ENCODE assay signal across 9 cellular contexts in the genomic region with DNA sequence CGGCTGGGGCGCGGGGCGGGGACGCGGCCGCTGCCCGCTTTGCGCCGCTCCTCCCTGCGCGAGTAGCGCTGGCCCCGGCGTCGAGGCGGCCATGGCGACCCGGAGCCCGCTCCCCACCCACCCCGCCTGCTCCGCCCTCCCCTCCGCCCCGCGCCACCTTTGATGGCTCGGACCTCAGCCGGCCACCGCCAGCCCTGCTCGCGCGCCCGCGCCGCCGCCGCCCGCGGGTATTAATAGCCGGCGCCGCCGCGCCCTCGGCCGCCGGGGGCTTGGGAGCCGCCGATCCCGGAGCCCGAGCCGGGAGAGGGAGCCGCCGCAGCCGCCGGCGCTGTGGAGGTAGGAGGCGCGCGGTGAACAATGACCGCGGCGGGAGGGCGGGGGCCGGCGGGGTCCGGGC. TPM values are rescaled to one million over a fixed set of nuclear protein-coding genes. Genes with fewer than 3 reads are reported as not detected.
A peak's percentile ranks its signal among the peaks of the same experiment; 100 is the strongest.
DNase-seq lines count a peak whose midpoint lies in the region; ATAC-seq, FAIRE-seq and TF ChIP-seq lines count a peak whose summit lies in the region.
"Had no signal": no experiment of that assay in that cellular context is flagged by ENCODE, and none has a peak within 500 bp of the region (broad histone marks: within the 10 kb centered on the region; RNA-seq: fewer than 3 reads in every experiment).

No MANE protein-coding gene starts in this region.

- H3K9me3 ChIP-seq in endothelial cell of umbilical vein (replicated peaks; ENCODE audit: control insufficient read depth, insufficient read depth, low read length) (no peaks in the 10 kb centered on the region), ovary (no peaks in the 10 kb centered on the region)

- peak overlapping the region; percentile 76 to 88 (median 81) for H3K4me3 ChIP-seq in endothelial cell of umbilical vein (replicated peaks in 1 of 3; ENCODE audit: insufficient read depth in 1 of 3, low read depth in 1 of 3, low read length in 3 of 3)
- H3K4me3 ChIP-seq in ovary = peak overlapping the region; percentile 38

- H3K9me1 ChIP-seq in endothelial cell of umbilical vein (replicated peaks; ENCODE audit: control insufficient read depth, extremely low read depth, insufficient read depth, low read length) = no peaks in the 10 kb centered on the region

- H3K4me2 ChIP-seq in endothelial cell of umbilical vein (ENCODE audit: insufficient read depth, low read length) = peak overlapping the region; percentile 75

- FAIRE-seq in endothelial cell of umbilical vein (lab: Jason Lieb, UNC) = no peak

- peak overlapping the region; percentile 15 for H2AFZ ChIP-seq in endothelial cell of umbilical vein (ENCODE audit: low read depth, low read length)

- POLR2A ChIA-PET in endothelial cell of umbilical vein (lab: Charles Lee) = no interaction called here

- TF ChIP-seq POLR2A in endothelial cell of umbilical vein (IDR thresholded peaks at IDR 0.05; ENCODE audit: low read depth, low read length) (no peak), ovary (IDR thresholded peaks at IDR 0.05) (no peak)

- H3K27ac ChIP-seq in endothelial cell of umbilical vein (ENCODE audit: insufficient read depth, low read depth, low read length) = no peak overlapping the region
- peak overlapping the region in 1 of 2 donors; percentile 2 for H3K27ac ChIP-seq in ovary

- H3K9ac ChIP-seq in endothelial cell of umbilical vein (replicated peaks; ENCODE audit: extremely low read depth, insufficient read depth, low read length) = peak overlapping the region; percentile 62

- intact Hi-C loops in endothelial cell of umbilical vein (cut with micrococcal nuclease) = loop anchor here (1.0 to 5.0 kb wide), 7 partner anchors 106 to 530 kb away; no protein-coding TSS in a partner anchor
- intact Hi-C loops in ovary (cut with DNase I) = loop anchor here in 3 of 4 donors (5.0 to 10.0 kb wide), 4 partner anchors 252 to 532 kb away; no protein-coding TSS in a partner anchor

- dilution Hi-C loops in endothelial cell of umbilical vein (cut with MboI; ENCODE audit: extremely low pct_ligation_motif_present, low sequenced_read_pairs) = no loop called here

- ATAC-seq in GM19351 (IDR thresholded peaks at IDR 0.05; ENCODE audit: unreplicated experiment) (peak; percentile 22), HG03064 (IDR thresholded peaks at IDR 0.05; ENCODE audit: low read depth, unreplicated experiment) (peak; percentile 24)

- CTCF ChIA-PET in endothelial cell of umbilical vein (lab: Charles Lee) = no interaction called here

- H3K27me3 ChIP-seq in endothelial cell of umbilical vein (ENCODE audit: control insufficient read depth in 2 of 2, insufficient read depth in 2 of 2, low read length in 2 of 2) = peaks cover 5 to 9% of the 10 kb centered on the region in 2 experiments
- H3K27me3 ChIP-seq in ovary = no peaks in the 10 kb centered on the region

- no peak for DNase-seq in endothelial cell of umbilical vein (ENCODE audit: low read depth, low spot score)
- DNase-seq in ovary = no peak
- DNase-seq in KG1 (lab: John Stamatoyannopoulos, UW) = no peak
- no peak for DNase-seq in cerebellar nuclear complex (lab: John Stamatoyannopoulos, UW)
- DNase-seq in NCI-H1105 (lab: John Stamatoyannopoulos, UW) = no peak
- no peak for DNase-seq in NCI-H748 treated with DMSO at 0.1 percent for 48 hours (lab: John Stamatoyannopoulos, UW)

- BruUV-seq in endothelial cell of umbilical vein (replicated peaks; lab: Mats Ljungman, UMichigan) = no TSS peak

- H4K20me1 ChIP-seq in endothelial cell of umbilical vein (replicated peaks; ENCODE audit: control insufficient read depth, extremely low read depth, insufficient read depth, low read length) = no peaks in the 10 kb centered on the region

- TF ChIP-seq CTCF in endothelial cell of umbilical vein (IDR thresholded peaks at IDR 0.05; ENCODE audit: extremely low read depth in 1 of 2, insufficient read depth in 1 of 2, low read depth in 1 of 2, low read length in 2 of 2) = no peak
- TF ChIP-seq CTCF in ovary (IDR thresholded peaks at IDR 0.05) = no peak

- H3K36me3 ChIP-seq in endothelial cell of umbilical vein (ENCODE audit: control insufficient read depth in 2 of 2, extremely low read depth in 1 of 2, insufficient read depth in 2 of 2, low read length in 2 of 2) = no peaks in the 10 kb centered on the region
- no peaks in the 10 kb centered on the region for H3K36me3 ChIP-seq in ovary

- WGBS in ovary, 3 donors = 0 to 1% (median 1%) methylated on average over 6 to 61 of the region's 66 CpGs

- TF ChIP-seq EP300 in ovary (IDR thresholded peaks at IDR 0.05) = no peak

- H3K4me1 ChIP-seq in endothelial cell of umbilical vein (ENCODE audit: control insufficient read depth, extremely low read depth, insufficient read depth, low read length) (peaks cover 12% of the 10 kb centered on the region), ovary (ENCODE audit: insufficient read depth) (peaks cover 1% of the 10 kb centered on the region)

- H3K79me2 ChIP-seq in endothelial cell of umbilical vein (ENCODE audit: control insufficient read depth, insufficient read depth, low read length) = peaks cover 29% of the 10 kb centered on the region

TF ChIP-seq in endothelial cell of umbilical vein, 7 proteins besides CTCF, POLR2A, EP300 and RAD21:
- TF ChIP-seq EZH2 (IDR thresholded peaks at IDR 0.05; ENCODE audit: borderline replicate concordance, low read depth, low read length, severe bottlenecking) = no peak
- no peak for TF ChIP-seq GATA2 (IDR thresholded peaks at IDR 0.05; ENCODE audit: insufficient read depth, insufficient read length, low read depth, low read length)
- TF ChIP-seq FOS (IDR thresholded peaks at IDR 0.05; ENCODE audit: borderline replicate concordance, insufficient read depth, low read length) = no peak
- TF ChIP-seq JUN (IDR thresholded peaks at IDR 0.05; ENCODE audit: borderline replicate concordance, insufficient read depth, insufficient read length, low read depth) = no peak
- TF ChIP-seq POLR2AphosphoS5 (IDR thresholded peaks at IDR 0.05; ENCODE audit: insufficient read depth, low read depth, low read length) = no peak
- no peak for TF ChIP-seq MYC (IDR thresholded peaks at IDR 0.05; ENCODE audit: low read depth, low read length)
- TF ChIP-seq, protein P1, sequence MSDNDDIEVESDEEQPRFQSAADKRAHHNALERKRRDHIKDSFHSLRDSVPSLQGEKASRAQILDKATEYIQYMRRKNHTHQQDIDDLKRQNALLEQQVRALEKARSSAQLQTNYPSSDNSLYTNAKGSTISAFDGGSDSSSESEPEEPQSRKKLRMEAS (IDR thresholded peaks at IDR 0.05; ENCODE audit: insufficient read depth, insufficient read length) = no peak
TF ChIP-seq in endothelial cell of umbilical vein: peak in this region for 0.

RNA-seq across cellular contexts. Expression of a gene that starts 0.3 kb away (rescaled TPM):
- total RNA-seq in endothelial cell of umbilical vein (73.5 and 77.7 TPM in 2 replicates), ovary (10 to 100 TPM; 21.9 to 90.1 (median 35.6) TPM)
- polyA plus RNA-seq in endothelial cell of umbilical vein (15.2 and 19.0 TPM in 2 replicates), ovary (10 to 100 TPM; 10.2 to 69.5 TPM)
- 23.4 and 24.3 TPM in 2 replicates for polyA plus RNA-seq in endothelial cell of umbilical vein (2011; cell fraction: cytosol; rRNA removed)
- 70.9 and 74.8 TPM in 2 replicates for polyA plus RNA-seq in endothelial cell of umbilical vein (2011; cell fraction: nucleus; rRNA removed)
- polyA plus RNA-seq in endothelial cell of umbilical vein (2012) = 49.7 and 52.9 TPM in 2 replicates
- 54.3 and 62.3 TPM in 2 replicates for polyA minus RNA-seq in endothelial cell of umbilical vein
- not detected for polyA minus RNA-seq in endothelial cell of umbilical vein (2011; cell fraction: cytosol; rRNA and poly(A)+ RNA removed)
- 103 and 148 TPM in 2 replicates for polyA minus RNA-seq in endothelial cell of umbilical vein (2011; cell fraction: nucleus; rRNA and poly(A)+ RNA removed)

RNA-seq across cellular contexts. Expression of a gene that starts 33.9 kb away (rescaled TPM):
- not detected in 2 replicates for total RNA-seq in endothelial cell of umbilical vein
- not detected in 2 replicates for polyA plus RNA-seq in endothelial cell of umbilical vein
- polyA plus RNA-seq in endothelial cell of umbilical vein (2011; cell fraction: cytosol; rRNA removed) = not detected in 2 replicates
- not detected in 2 replicates for polyA plus RNA-seq in endothelial cell of umbilical vein (2011; cell fraction: nucleus; rRNA removed)
- polyA plus RNA-seq in endothelial cell of umbilical vein (2012) = not detected in 2 replicates
- not detected in 2 replicates for polyA minus RNA-seq in endothelial cell of umbilical vein
- polyA minus RNA-seq in endothelial cell of umbilical vein (2011; cell fraction: cytosol; rRNA and poly(A)+ RNA removed) = not detected
- polyA minus RNA-seq in endothelial cell of umbilical vein (2011; cell fraction: nucleus; rRNA and poly(A)+ RNA removed) = not detected in 2 replicates
- not detected for total RNA-seq in ovary
- polyA plus RNA-seq in ovary = under 1 TPM in 1 of 2 donors, not detected in 1; 0.05 TPM
- total RNA-seq: mononuclear cell had no signal
